Comparison of ENCODE assay signal across 21 cellular contexts in genomic region chr6:44067760-44068139, GRCh38. TPM values are rescaled to one million over a fixed set of nuclear protein-coding genes. Genes with fewer than 3 reads are reported as not detected.
DNase-seq lines count a peak whose midpoint lies in the region; ATAC-seq, FAIRE-seq and TF ChIP-seq lines count a peak whose summit lies in the region.
"Had no signal": no experiment of that assay in that cellular context is flagged by ENCODE, and none has a peak within 500 bp of the region (broad histone marks: within the 10 kb centered on the region; RNA-seq: fewer than 3 reads in every experiment).

No MANE protein-coding gene starts in this region.

- H3K4me1 ChIP-seq in HepG2 (ENCODE audit: insufficient read depth, low read length) (peaks cover 78% of the 10 kb centered on the region), right lobe of liver (peaks cover 0 to 2% (median 0%) of the 10 kb centered on the region in 4 donors), astrocyte (ENCODE audit: insufficient read depth, low read length) (peaks cover 48% of the 10 kb centered on the region)

- WGBS in HepG2 (ENCODE audit: low lambda C conversion rate), result 34% methylated on average over 3 of the region's 3 CpGs
- WGBS in right lobe of liver (ENCODE audit: insufficient coverage, low coverage, low lambda C conversion rate, missing lambda C conversion rate), result 90% methylated on average over 2 of the region's 3 CpGs

- H3K27me3 Mint-ChIP-seq in astrocyte (ENCODE audit: low read depth, unreplicated experiment), result peaks cover 2% of the 10 kb centered on the region

- no peaks in the 10 kb centered on the region for H3K36me3 Mint-ChIP-seq in astrocyte (ENCODE audit: low read depth, unreplicated experiment)
- H3K36me3 Mint-ChIP-seq: IgD-negative memory B cell had no signal

- DNase-seq in HepG2 (ENCODE audit: low spot score) (no peak), right lobe of liver (no peak), astrocyte (ENCODE audit: low read depth) (no peak), kidney tubule cell (ENCODE audit: low spot score) (peak; percentile 58), NCI-H1048 (lab: John Stamatoyannopoulos, UW) (no peak), NCI-H1694 treated with DMSO at 0.1 percent for 48 hours (lab: John Stamatoyannopoulos, UW) (no peak), GM20000 (ENCODE audit: low spot score) (no peak)
- DNase-seq: C1 segment of cervical spinal cord, COR-L47, EL, MV-4-11, NCI-H1436, NCI-H2081, NCI-H510A treated with DMSO at 0.1 percent for 48 hours, NCI-H82, SHP77 treated with DMSO at 0.1 percent for 48 hours, T-helper 1 cell had no signal

- no peak overlapping the region for H3K4me3 ChIP-seq in HepG2 (replicated peaks in 1 of 3; ENCODE audit: insufficient read depth in 1 of 3, low read depth in 2 of 3, low read length in 3 of 3)
- H3K4me3 ChIP-seq in right lobe of liver, result no peak overlapping the region
- H3K4me3 ChIP-seq in astrocyte (ENCODE audit: insufficient read depth, low read depth, low read length), result no peak overlapping the region
- H3K4me3 ChIP-seq: HAP-1 had no signal

- H3K9me3 Mint-ChIP-seq in astrocyte (ENCODE audit: unreplicated experiment), result no peaks in the 10 kb centered on the region
- H3K9me3 Mint-ChIP-seq: IgD-negative memory B cell had no signal

- H3K36me3 ChIP-seq in HepG2 (replicated peaks in 1 of 2; ENCODE audit: control insufficient read depth in 1 of 2, insufficient read depth in 2 of 2, low read length in 2 of 2) (no peaks in the 10 kb centered on the region), right lobe of liver (no peaks in the 10 kb centered on the region), astrocyte (ENCODE audit: insufficient read depth, low read length) (no peaks in the 10 kb centered on the region)
- H3K36me3 ChIP-seq: HAP-1 had no signal

- POLR2A ChIA-PET in HepG2 (lab: Yijun Ruan, JAX), result interaction anchor here (0.6 to 1.1 kb wide), 2 partner anchors 299 to 462 kb away, joined by 3 read pairs; no protein-coding TSS in a partner anchor

- TF ChIP-seq CTCF in HepG2 (CRISPR knock-in tag; IDR thresholded peaks at IDR 0.05) (no peak), right lobe of liver (IDR thresholded peaks at IDR 0.05) (no peak), astrocyte (IDR thresholded peaks at IDR 0.05; ENCODE audit: insufficient read depth, low read depth, low read length) (no peak), GM20000 (IDR thresholded peaks at IDR 0.05; ENCODE audit: extremely low read depth, missing control alignments) (no peak)

- CTCF ChIA-PET in HepG2 (lab: Yijun Ruan, JAX; ENCODE audit: low intra/inter-chr PET ratio, low total read pairs), result no interaction called here

- no TSS peak for BruUV-seq in HepG2 (replicated peaks; lab: Mats Ljungman, UMichigan)

- peaks cover 22% of the 10 kb centered on the region for H3K4me1 Mint-ChIP-seq in astrocyte (ENCODE audit: low read depth, unreplicated experiment)

- H3K27me3 ChIP-seq in HepG2 (ENCODE audit: control insufficient read depth in 1 of 2, insufficient read depth in 2 of 2, low read length in 2 of 2), result peaks cover 2 to 17% of the 10 kb centered on the region in 2 experiments; a peak in 4 of 5 replicates
- H3K27me3 ChIP-seq in right lobe of liver, result no peaks in the 10 kb centered on the region
- H3K27me3 ChIP-seq in astrocyte (ENCODE audit: insufficient read depth, low read length), result no peaks in the 10 kb centered on the region

- ATAC-seq in HepG2, result no peak
- ATAC-seq in right lobe of liver, result no peak
- no peak for ATAC-seq in HG03025 (IDR thresholded peaks at IDR 0.05; ENCODE audit: low FRiP score, unreplicated experiment)
- ATAC-seq: SK-N-SH treated with all-trans-retinoic acid at 6 μM for 48 hours had no signal

- no peak overlapping the region for H3K4me3 Mint-ChIP-seq in astrocyte (ENCODE audit: unreplicated experiment)
- H3K4me3 Mint-ChIP-seq: IgD-negative memory B cell had no signal

- H2AFZ ChIP-seq in HepG2 (ENCODE audit: low read length), result no peak overlapping the region
- no peak overlapping the region for H2AFZ ChIP-seq in astrocyte (ENCODE audit: low read depth, low read length)

- H3K9me3 ChIP-seq in HepG2 (ENCODE audit: low read length), result no peaks in the 10 kb centered on the region
- H3K9me3 ChIP-seq in right lobe of liver, result no peaks in the 10 kb centered on the region
- no peaks in the 10 kb centered on the region for H3K9me3 ChIP-seq in astrocyte (ENCODE audit: insufficient read depth, low read depth, low read length)
- H3K9me3 ChIP-seq: HAP-1 had no signal

- H3K27ac ChIP-seq in HepG2 (ENCODE audit: extremely low read length, insufficient read depth, low read length), result no peak overlapping the region
- no peak overlapping the region for H3K27ac ChIP-seq in right lobe of liver
- H3K27ac ChIP-seq in astrocyte (ENCODE audit: low read depth, low read length), result no peak overlapping the region

- H3K27ac Mint-ChIP-seq in astrocyte (ENCODE audit: unreplicated experiment), result peak overlapping the region; percentile 58
- H3K27ac Mint-ChIP-seq: IgD-negative memory B cell had no signal

- FAIRE-seq in HepG2 (lab: Jason Lieb, UNC), result no peak
- no peak for FAIRE-seq in astrocyte (lab: Jason Lieb, UNC)

- no peak for TF ChIP-seq RAD21 in HepG2 (CRISPR knock-in tag; IDR thresholded peaks at IDR 0.05)

- no peaks in the 10 kb centered on the region for H3K79me2 ChIP-seq in HepG2 (ENCODE audit: insufficient read depth, low read length)
- no peaks in the 10 kb centered on the region for H3K79me2 ChIP-seq in astrocyte (ENCODE audit: insufficient read depth, low read length)

- no peak for TF ChIP-seq POLR2A in HepG2 (IDR thresholded peaks at IDR 0.05; ENCODE audit: insufficient read depth in 1 of 2, low read depth in 2 of 2, low read length in 2 of 2)
- TF ChIP-seq POLR2A in right lobe of liver (IDR thresholded peaks at IDR 0.05), result no peak

- in situ Hi-C loops in HepG2 (cut with HindIII; ENCODE audit: extremely low pct_ligation_motif_present, low pct_unique_long_range_greater_than_20kb), result no loop called here

- no peak overlapping the region for H3K4me2 ChIP-seq in HepG2 (ENCODE audit: low read depth, low read length)
- no peak overlapping the region for H3K4me2 ChIP-seq in astrocyte (ENCODE audit: low read length)

- no peak for TF ChIP-seq EP300 in HepG2 (IDR thresholded peaks at IDR 0.05; ENCODE audit: low read depth in 2 of 2, low read length in 2 of 2)
- no peak for TF ChIP-seq EP300 in HepG2 (CRISPR knock-in tag; IDR thresholded peaks at IDR 0.05; ENCODE audit: borderline replicate concordance)

- H4K20me1 ChIP-seq in HepG2 (ENCODE audit: insufficient read depth, low read length) (no peaks in the 10 kb centered on the region), astrocyte (ENCODE audit: insufficient read depth, low read length) (no peaks in the 10 kb centered on the region)

- intact Hi-C loops in HepG2 (cut with micrococcal nuclease; ENCODE audit: unreplicated experiment), result no loop called here
- intact Hi-C loops in right lobe of liver (cut with DNase I), result loop anchor here in 1 of 2 donors (10.0 kb wide), 2 partner anchors 53 to 113 kb away; no protein-coding TSS in a partner anchor

- H3K9ac ChIP-seq in HepG2 (ENCODE audit: insufficient read depth, low read depth, low read length) (no peak overlapping the region), astrocyte (ENCODE audit: low read length) (no peak overlapping the region)

RNA-seq across cellular contexts. Expression of gene MRPL14, which starts 59.5 kb away (rescaled TPM):
- total RNA-seq in HepG2 (2016; rRNA removed; fragmentation: Illumina TruSeq; extraction: Trizol) (178 and 191 TPM in 2 replicates), right lobe of liver (10 to 100 TPM; 26.5 to 70.0 (median 35.4) TPM), astrocyte (53.4 and 56.1 TPM in 2 replicates)
- 169 and 189 TPM in 2 replicates for total RNA-seq in HepG2 (2016; cell fraction: cytosol; rRNA removed; fragmentation: Illumina TruSeq; extraction: Trizol; ENCODE audit: low read depth)
- 186 and 208 TPM in 2 replicates for total RNA-seq in HepG2 (2016; cell fraction: insoluble cytoplasmic fraction; rRNA removed; fragmentation: Illumina TruSeq; extraction: Trizol)
- total RNA-seq in HepG2 (2016; cell fraction: membrane; rRNA removed; fragmentation: Illumina TruSeq; extraction: Trizol), result 148 and 200 TPM in 2 replicates
- 65.1 and 65.8 TPM in 2 replicates for total RNA-seq in HepG2 (2016; cell fraction: nucleus; rRNA removed; fragmentation: Illumina TruSeq; extraction: Trizol)
- polyA plus RNA-seq in HepG2 (2011; rRNA removed), result 157 and 166 TPM in 2 replicates
- 144 and 170 TPM in 2 replicates for polyA plus RNA-seq in HepG2 (2011; cell fraction: cytosol; rRNA removed)
- polyA plus RNA-seq in HepG2 (2011; cell fraction: nucleus; rRNA removed), result 42.8 and 46.0 TPM in 2 replicates
- 135 and 137 TPM in 2 replicates for polyA plus RNA-seq in HepG2 (2012)
- 114 and 150 TPM in 2 replicates for polyA plus RNA-seq in HepG2 (2016; cell fraction: cytosol; fragmentation: Illumina TruSeq; extraction: Trizol; ENCODE audit: low read depth)
- 163 and 186 TPM in 2 replicates for polyA plus RNA-seq in HepG2 (2016; cell fraction: insoluble cytoplasmic fraction; fragmentation: Illumina TruSeq; extraction: Trizol; ENCODE audit: low read depth)
- polyA plus RNA-seq in HepG2 (2016; cell fraction: membrane; fragmentation: Illumina TruSeq; extraction: Trizol; ENCODE audit: low read depth), result 111 and 143 TPM in 2 replicates
- polyA plus RNA-seq in HepG2 (2016; cell fraction: nucleus; fragmentation: Illumina TruSeq; extraction: Trizol; ENCODE audit: insufficient read depth, low read depth), result 92.9 and 98.5 TPM in 2 replicates
- polyA minus RNA-seq in HepG2 (2011; rRNA and poly(A)+ RNA removed; ENCODE audit: low replicate concordance), result 33.2 and 40.9 TPM in 2 replicates
- 22.7 and 28.4 TPM in 2 replicates for polyA minus RNA-seq in HepG2 (2011; cell fraction: cytosol; rRNA and poly(A)+ RNA removed)
- 20.0 and 21.5 TPM in 2 replicates for polyA minus RNA-seq in HepG2 (2011; cell fraction: nucleus; rRNA and poly(A)+ RNA removed)

RNA-seq across cellular contexts. Expression of gene TMEM63B, which starts 59.6 kb away (rescaled TPM):
- total RNA-seq in HepG2 (2016; rRNA removed; fragmentation: Illumina TruSeq; extraction: Trizol) (13.9 and 27.4 TPM in 2 replicates), right lobe of liver (10 to 100 TPM; 30.6 to 41.0 (median 36.8) TPM), astrocyte (86.6 and 95.6 TPM in 2 replicates)
- total RNA-seq in HepG2 (2016; cell fraction: cytosol; rRNA removed; fragmentation: Illumina TruSeq; extraction: Trizol; ENCODE audit: low read depth), result 5.1 and 5.8 TPM in 2 replicates
- total RNA-seq in HepG2 (2016; cell fraction: insoluble cytoplasmic fraction; rRNA removed; fragmentation: Illumina TruSeq; extraction: Trizol), result 11.4 and 28.3 TPM in 2 replicates
- 14.9 and 15.8 TPM in 2 replicates for total RNA-seq in HepG2 (2016; cell fraction: membrane; rRNA removed; fragmentation: Illumina TruSeq; extraction: Trizol)
- 28.7 and 33.8 TPM in 2 replicates for total RNA-seq in HepG2 (2016; cell fraction: nucleus; rRNA removed; fragmentation: Illumina TruSeq; extraction: Trizol)
- polyA plus RNA-seq in HepG2 (2011; rRNA removed), result 75.8 and 83.8 TPM in 2 replicates
- polyA plus RNA-seq in HepG2 (2011; cell fraction: cytosol; rRNA removed), result 81.0 and 82.0 TPM in 2 replicates
- 185 and 224 TPM in 2 replicates for polyA plus RNA-seq in HepG2 (2011; cell fraction: nucleus; rRNA removed)
- 37.7 and 41.7 TPM in 2 replicates for polyA plus RNA-seq in HepG2 (2012)
- 5.0 and 5.6 TPM in 2 replicates for polyA plus RNA-seq in HepG2 (2016; cell fraction: cytosol; fragmentation: Illumina TruSeq; extraction: Trizol; ENCODE audit: low read depth)
- polyA plus RNA-seq in HepG2 (2016; cell fraction: insoluble cytoplasmic fraction; fragmentation: Illumina TruSeq; extraction: Trizol; ENCODE audit: low read depth), result 13.6 and 16.8 TPM in 2 replicates
- 10.0 and 10.2 TPM in 2 replicates for polyA plus RNA-seq in HepG2 (2016; cell fraction: membrane; fragmentation: Illumina TruSeq; extraction: Trizol; ENCODE audit: low read depth)
- 69.5 and 76.1 TPM in 2 replicates for polyA plus RNA-seq in HepG2 (2016; cell fraction: nucleus; fragmentation: Illumina TruSeq; extraction: Trizol; ENCODE audit: insufficient read depth, low read depth)
- 62.2 and 179 TPM in 2 replicates for polyA minus RNA-seq in HepG2 (2011; rRNA and poly(A)+ RNA removed; ENCODE audit: low replicate concordance)
- polyA minus RNA-seq in HepG2 (2011; cell fraction: cytosol; rRNA and poly(A)+ RNA removed), result 36.8 and 42.0 TPM in 2 replicates
- polyA minus RNA-seq in HepG2 (2011; cell fraction: nucleus; rRNA and poly(A)+ RNA removed), result 36.6 and 36.8 TPM in 2 replicates
